In the genomic region with DNA sequence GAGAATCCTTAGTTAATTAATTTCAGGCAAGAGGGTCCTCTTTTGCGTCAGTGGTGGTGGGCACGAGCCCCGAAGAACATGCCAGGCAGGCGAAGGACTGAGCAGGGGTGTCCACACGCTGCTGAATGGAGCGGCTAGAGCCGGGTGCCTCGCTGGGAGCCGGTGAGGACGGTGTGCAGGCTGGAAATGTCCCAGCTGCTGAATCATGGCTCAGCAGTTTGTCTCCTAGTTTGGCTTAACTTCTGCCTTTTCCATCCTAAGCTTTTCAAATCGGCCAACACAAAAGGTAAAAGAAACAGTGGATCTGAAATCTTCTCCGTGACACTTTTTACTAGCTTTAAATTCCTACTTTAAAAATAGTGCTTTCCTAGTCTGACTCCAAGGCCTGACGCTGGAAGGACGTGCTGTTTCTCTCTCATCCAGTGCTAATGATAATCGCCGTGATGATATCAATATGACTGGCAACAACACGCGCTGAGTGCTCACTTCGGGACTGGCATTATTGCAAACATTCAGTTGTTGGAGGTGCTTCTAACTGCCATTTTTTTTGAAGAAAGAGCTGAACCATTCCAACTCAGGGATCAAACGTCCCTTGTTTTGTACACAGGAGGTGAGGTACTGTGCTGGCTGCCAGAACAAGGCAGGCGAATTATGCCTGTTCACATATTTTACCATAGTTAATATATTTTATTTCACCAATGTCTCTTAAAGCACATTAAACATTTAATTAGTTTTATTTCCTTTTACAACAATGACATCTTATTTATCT, we compare ENCODE assay signal across 17 cellular contexts. TPM values are rescaled to one million over a fixed set of nuclear protein-coding genes. Genes with fewer than 3 reads are reported as not detected.
DNase-seq lines count a peak whose midpoint lies in the region; ATAC-seq and TF ChIP-seq lines count a peak whose summit lies in the region.
"Had no signal": no experiment of that assay in that cellular context is flagged by ENCODE, and none has a peak within 500 bp of the region (broad histone marks: within the 10 kb centered on the region; RNA-seq: fewer than 3 reads in every experiment).

No MANE protein-coding gene starts in this region.

- TF ChIP-seq CTCF in fibroblast of the aortic adventitia (IDR thresholded peaks at IDR 0.05; ENCODE audit: insufficient read depth, low read length) (no peak), WERI-Rb-1 (IDR thresholded peaks at IDR 0.05; ENCODE audit: low read depth, low read length) (no peak), natural killer cell (IDR thresholded peaks at IDR 0.05) (no peak)

- H3K27ac ChIP-seq in temporal lobe (ENCODE audit: low read depth, low read length) (peak overlapping the region; percentile 77), WERI-Rb-1 (no peak overlapping the region)
- H3K27ac ChIP-seq: BLaER1 had no signal

- H3K27me3 ChIP-seq in WERI-Rb-1 (ENCODE audit: insufficient read depth, low read depth, severe bottlenecking) = no peaks in the 10 kb centered on the region
- H3K27me3 ChIP-seq: BLaER1 had no signal

- no peaks in the 10 kb centered on the region for H3K9me3 ChIP-seq in WERI-Rb-1 (ENCODE audit: severe bottlenecking)
- H3K9me3 ChIP-seq: Caco-2 had no signal

- intact Hi-C loops in natural killer cell (cut with micrococcal nuclease) = no loop called here

- no peaks in the 10 kb centered on the region for H3K4me1 Mint-ChIP-seq in natural killer cell
- H3K4me1 Mint-ChIP-seq: activated B cell treated with CpG ODN at 0.5 μM for 24 hours had no signal

- peaks cover 10 to 12% of the 10 kb centered on the region in 2 donors for H3K27me3 Mint-ChIP-seq in natural killer cell (ENCODE audit: low read depth in 2 of 2)

- peak; percentile 79 for ATAC-seq in left lobe of liver
- ATAC-seq in natural killer cell = no peak

- H3K9me3 Mint-ChIP-seq in natural killer cell = no peaks in the 10 kb centered on the region

- no peak overlapping the region for H3K27ac Mint-ChIP-seq in natural killer cell
- H3K27ac Mint-ChIP-seq: activated B cell treated with CpG ODN at 0.5 μM for 24 hours had no signal

- no peak overlapping the region for H3K4me3 Mint-ChIP-seq in natural killer cell
- H3K4me3 Mint-ChIP-seq: activated B cell treated with CpG ODN at 0.5 μM for 24 hours had no signal

- no peaks in the 10 kb centered on the region for H3K36me3 Mint-ChIP-seq in natural killer cell

- DNase-seq in activated CD8-positive, alpha-beta memory T cell treated with anti-CD3 and anti-CD28 coated beads, Interleukin-2, amount 50 U/mL, for 48 hours = peak; percentile 26
- DNase-seq in activated CD8-positive, alpha-beta memory T cell treated with anti-CD3 and anti-CD28 coated beads, Interleukin-2, amount 50 U/mL, for 4 hours = no peak
- peak; percentile 11 for DNase-seq in fibroblast of the aortic adventitia (ENCODE audit: low read depth)
- DNase-seq in left lobe of liver (ENCODE audit: low spot score) = peak; percentile 49
- no peak for DNase-seq in WERI-Rb-1
- no peak for DNase-seq in natural killer cell
- no peak for DNase-seq in pons (ENCODE audit: low spot score)
- DNase-seq: activated B cell treated with CpG ODN at 0.5 μM for 24 hours; activated CD4-positive, alpha-beta T cell treated with anti-CD3 and anti-CD28 coated beads, Interleukin-2, amount 50 U/mL, for 48 hours; activated T-cell treated with anti-CD3 and anti-CD28 coated beads for 4 hours; Caco-2; EL; Kasumi-1; NCI-H1092 treated with DMSO at 0.1 percent for 48 hours; NCI-H524 had no signal

- H3K4me3 ChIP-seq in fibroblast of the aortic adventitia (ENCODE audit: low read depth, low read length) (no peak overlapping the region), WERI-Rb-1 (ENCODE audit: low read depth, low read length) (no peak overlapping the region)
- H3K4me3 ChIP-seq: BLaER1 had no signal

- H3K36me3 ChIP-seq in WERI-Rb-1 = no peaks in the 10 kb centered on the region
- H3K36me3 ChIP-seq: BLaER1 had no signal

RNA-seq across cellular contexts. Expression of a gene that starts 19.8 kb away (rescaled TPM):
- 0.81 TPM in 1 of 2 replicates, not detected in the other for total RNA-seq in fibroblast of the aortic adventitia (ENCODE audit: low replicate concordance)
- total RNA-seq in left lobe of liver = 180 TPM
- total RNA-seq in temporal lobe = 11.8 TPM
- total RNA-seq in natural killer cell = 1 to 10 TPM; 1.5 to 2.4 (median 2.4) TPM

Comparison
In these comparisons a context has a peak if more than half of its experiments do, and no peak if none do; other contexts are left out.
1. DNase-seq: peak in activated CD8-positive, alpha-beta memory T cell treated with anti-CD3 and anti-CD28 coated beads, Interleukin-2, amount 50 U/mL, for 48 hours (single experiment), fibroblast of the aortic adventitia (single experiment) and left lobe of liver (single experiment); none in activated CD8-positive, alpha-beta memory T cell treated with anti-CD3 and anti-CD28 coated beads, Interleukin-2, amount 50 U/mL, for 4 hours (single experiment), WERI-Rb-1 (single experiment), natural killer cell (single experiment) and pons (single experiment).
2. RNA of a gene that starts 19.8 kb away (total RNA-seq): 180 TPM in left lobe of liver (single experiment); 11.8 TPM in temporal lobe (single experiment), 1.5 to 2.4 TPM in natural killer cell and 0.81 TPM in fibroblast of the aortic adventitia; every median in the first group is over 10 times any median in the second.